In genomic region chr10:133318494-133319127, GRCh38 we compare ENCODE assay signal across 8 cellular contexts. TPM values are rescaled to one million over a fixed set of nuclear protein-coding genes. Genes with fewer than 3 reads are reported as not detected.
A peak's percentile ranks its signal among the peaks of the same experiment; 100 is the strongest.
DNase-seq lines count a peak whose midpoint lies in the region; FAIRE-seq and TF ChIP-seq lines count a peak whose summit lies in the region.

No MANE protein-coding gene starts in this region.

- FAIRE-seq in GM19239 (lab: Jason Lieb, UNC): no peak

- intact Hi-C loops in head of caudate nucleus (cut with DNase I): no loop called here

- H3K9me3 Mint-ChIP-seq in progenitor cell of endocrine pancreas (ENCODE audit: low read depth): no peaks in the 10 kb centered on the region

- no peaks in the 10 kb centered on the region for H3K9me3 ChIP-seq in HUES48 (ENCODE audit: control insufficient read depth, insufficient read depth, low read length)

- no peaks in the 10 kb centered on the region for H3K4me1 ChIP-seq in HUES48 (ENCODE audit: control insufficient read depth, insufficient read depth, low read length)

- H3K36me3 ChIP-seq in HUES48 (ENCODE audit: control insufficient read depth, insufficient read depth, low read length): no peaks in the 10 kb centered on the region

- DNase-seq in AML-193 (lab: John Stamatoyannopoulos, UW) (peak; percentile 59 to 61), GM19239 (ENCODE audit: insufficient read length, low spot score) (peak; percentile 65), SHP77 (lab: John Stamatoyannopoulos, UW) (peak; percentile 72 to 74), head of caudate nucleus (peak in 39 of 42 donors; percentile 31 to 85 (median 65)), progenitor cell of endocrine pancreas (ENCODE audit: low spot score, unreplicated experiment) (peak; percentile 86), inferior parietal cortex (ENCODE audit: extremely low spot score) (no peak)
- peak; percentile 48 for DNase-seq in activated gamma-delta T cell treated with anti-CD3 and anti-CD28 coated beads, Interleukin-2, amount 50 U/mL, for 16 hours (ENCODE audit: low read depth)

- H3K27me3 ChIP-seq in HUES48 (ENCODE audit: control insufficient read depth, insufficient read depth, low read length): peaks cover 9% of the 10 kb centered on the region

- peaks cover 1% of the 10 kb centered on the region for H3K4me1 Mint-ChIP-seq in progenitor cell of endocrine pancreas (ENCODE audit: low read depth)

- peak; percentile 91 for TF ChIP-seq CTCF in progenitor cell of endocrine pancreas (IDR thresholded peaks at IDR 0.05; ENCODE audit: unreplicated experiment)

- H3K27ac Mint-ChIP-seq in progenitor cell of endocrine pancreas: no peak overlapping the region

- H3K27me3 Mint-ChIP-seq in progenitor cell of endocrine pancreas: peaks cover 21% of the 10 kb centered on the region

- H3K36me3 Mint-ChIP-seq in progenitor cell of endocrine pancreas (ENCODE audit: insufficient read depth): peaks cover 2% of the 10 kb centered on the region

- H3K27ac ChIP-seq in HUES48 (ENCODE audit: low read depth, low read length): no peak overlapping the region

- H3K4me3 Mint-ChIP-seq in progenitor cell of endocrine pancreas (ENCODE audit: low read depth): peak overlapping the region; percentile 47

- peak overlapping the region; percentile 56; the same call in 1 of the 2 replicates for H3K9ac ChIP-seq in HUES48 (ENCODE audit: low read depth, low read length)

- H3K4me3 ChIP-seq in HUES48 (ENCODE audit: low read depth, low read length): peak overlapping the region; percentile 72

RNA-seq across cellular contexts. Expression of gene ZNF511, which starts 9.9 kb away (rescaled TPM):
- total RNA-seq in progenitor cell of endocrine pancreas: 54.2 and 56.8 TPM in 2 replicates

RNA-seq across cellular contexts. Expression of gene TUBGCP2, which starts 9.9 kb away (rescaled TPM):
- total RNA-seq in progenitor cell of endocrine pancreas: 63.2 and 77.0 TPM in 2 replicates

RNA-seq across cellular contexts. Expression of gene CALY, which starts 18.1 kb away (rescaled TPM):
- 2.3 and 2.5 TPM in 2 replicates for total RNA-seq in progenitor cell of endocrine pancreas

RNA-seq across cellular contexts. Expression of gene PRAP1, which starts 28.6 kb away (rescaled TPM):
- total RNA-seq in progenitor cell of endocrine pancreas: 0.62 TPM in 1 of 2 replicates, not detected in the other

RNA-seq across cellular contexts. Expression of gene FUOM, which starts 39.2 kb away (rescaled TPM):
- total RNA-seq in progenitor cell of endocrine pancreas: 14.7 and 16.2 TPM in 2 replicates
